Comparison of ENCODE assay signal across 8 cellular contexts in genomic region chr10:130127612-130128607, GRCh38. TPM values are rescaled to one million over a fixed set of nuclear protein-coding genes. Genes with fewer than 3 reads are reported as not detected.
DNase-seq lines count a peak whose midpoint lies in the region; ATAC-seq and TF ChIP-seq lines count a peak whose summit lies in the region.

No MANE protein-coding gene starts in this region.

- TF ChIP-seq CTCF in BE2C (IDR thresholded peaks at IDR 0.05; ENCODE audit: low read depth, low read length) (peak; percentile 88), left lung (IDR thresholded peaks at IDR 0.05) (peak; percentile 46 to 69)

- H3K36me3 ChIP-seq in BE2C = no peaks in the 10 kb centered on the region
- no peaks in the 10 kb centered on the region for H3K36me3 ChIP-seq in left lung

- ATAC-seq in GM18519 (IDR thresholded peaks at IDR 0.05; ENCODE audit: low FRiP score, unreplicated experiment) (peak; percentile 96), HG02885 (IDR thresholded peaks at IDR 0.05; ENCODE audit: poor library complexity, unreplicated experiment) (peak; percentile 98), left lung (peak; percentile 96)

- H3K4me1 ChIP-seq in BE2C (no peaks in the 10 kb centered on the region), left lung (no peaks in the 10 kb centered on the region)

- no peaks in the 10 kb centered on the region for H3K27me3 ChIP-seq in BE2C
- H3K27me3 ChIP-seq in left lung = peaks cover 9 to 49% of the 10 kb centered on the region in 2 donors

- H3K9me3 ChIP-seq in BE2C = no peaks in the 10 kb centered on the region
- H3K9me3 ChIP-seq in left lung = no peaks in the 10 kb centered on the region

- H3K4me3 ChIP-seq in BE2C (ENCODE audit: low read depth, low read length) (no peak overlapping the region), left lung (no peak overlapping the region)

- DNase-seq in BE2C = peak; percentile 59
- peak; percentile 5 for DNase-seq in NCI-H187 treated with DMSO at 0.1 percent for 48 hours (lab: John Stamatoyannopoulos, UW)
- DNase-seq in UCSD-AML1 (lab: John Stamatoyannopoulos, UW; ENCODE audit: unreplicated experiment) = peak; percentile 29
- peak; percentile 68 for DNase-seq in dedifferentiated amniotic fluid mesenchymal stem cell (ENCODE audit: extremely low spot score)
- no peak for DNase-seq in left lung
- DNase-seq in stimulated activated CD8-positive, alpha-beta memory T cell treated with anti-CD3 and anti-CD28 coated beads, Interleukin-4, amount 100 ng/mL, for 48 hours = peak; percentile 58

- no peak overlapping the region for H3K27ac ChIP-seq in left lung

- intact Hi-C loops in left lung (cut with DNase I) = no loop called here

RNA-seq across cellular contexts. Expression of gene GLRX3, which starts 8.3 kb away (rescaled TPM):
- 89.4 TPM for polyA plus RNA-seq in BE2C (2012; ENCODE audit: insufficient read depth, insufficient read length, low read depth)
- total RNA-seq in left lung = 10 to 100 TPM; 67.3 to 88.6 TPM

RNA-seq across cellular contexts. Expression of gene C10orf143, which starts 17.3 kb away (rescaled TPM):
- 3.0 TPM for polyA plus RNA-seq in BE2C (2012; ENCODE audit: insufficient read depth, insufficient read length, low read depth)
- total RNA-seq in left lung = 1 to 10 TPM; 2.0 to 5.4 TPM

Comparison
In these comparisons a context has a peak if more than half of its experiments do, and no peak if none do; other contexts are left out.
1. DNase-seq: peak in BE2C (single experiment), NCI-H187 treated with DMSO at 0.1 percent for 48 hours (single experiment), UCSD-AML1 (single experiment), dedifferentiated amniotic fluid mesenchymal stem cell (single experiment) and stimulated activated CD8-positive, alpha-beta memory T cell treated with anti-CD3 and anti-CD28 coated beads, Interleukin-4, amount 100 ng/mL, for 48 hours (single experiment); none in left lung (0 of 2).
2. Peak in every context shown above with its lines, with median percentiles within 50 percentile points of each other: ATAC-seq.